ENCODE assay signal across 11 cellular contexts in the genomic region with DNA sequence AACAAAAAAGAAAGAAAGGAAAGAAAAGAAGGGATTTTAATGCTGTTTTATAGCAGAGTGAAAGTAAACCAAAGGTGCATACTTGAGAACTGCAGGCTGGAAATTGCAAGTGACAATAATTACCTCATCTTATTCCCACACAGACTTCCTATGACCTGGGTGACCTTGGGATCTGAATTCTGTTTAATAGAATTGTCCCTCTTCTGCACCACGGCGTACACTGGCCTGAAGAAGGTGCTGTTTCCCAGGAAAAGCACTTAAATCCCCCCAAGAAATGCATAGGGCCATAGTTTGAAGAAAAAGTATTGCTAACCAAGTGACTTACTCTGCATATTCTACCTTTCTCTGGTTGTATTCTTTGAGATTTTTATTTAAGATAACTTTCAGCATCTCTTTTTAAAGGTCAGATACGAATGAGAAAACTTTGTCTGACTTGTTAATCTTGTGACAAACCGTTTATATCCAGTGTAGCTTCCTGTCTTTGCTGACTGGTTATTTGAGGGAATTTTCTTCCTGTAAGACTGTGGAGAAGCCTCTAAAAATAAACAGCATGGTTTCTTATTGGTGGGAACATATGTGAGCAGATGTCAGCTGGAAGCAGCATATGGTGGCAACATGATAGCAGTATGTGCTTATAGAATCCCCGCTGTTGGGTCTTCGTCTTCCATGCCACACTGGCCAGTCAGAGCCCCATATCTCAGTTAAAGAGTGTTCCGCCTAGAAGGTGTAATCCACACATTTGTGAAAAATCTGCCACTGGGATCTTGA. TPM values are rescaled to one million over a fixed set of nuclear protein-coding genes. Genes with fewer than 3 reads are reported as not detected.
A peak's percentile ranks its signal among the peaks of the same experiment; 100 is the strongest.
DNase-seq lines count a peak whose midpoint lies in the region; FAIRE-seq and TF ChIP-seq lines count a peak whose summit lies in the region.
"Had no signal": no experiment of that assay in that cellular context is flagged by ENCODE, and none has a peak within 500 bp of the region (broad histone marks: within the 10 kb centered on the region; RNA-seq: fewer than 3 reads in every experiment).

No MANE protein-coding gene starts in this region.

- no peak overlapping the region for H3K4me3 ChIP-seq in AG09309 (ENCODE audit: control insufficient read depth, low read depth, low read length)

- FAIRE-seq in frontal cortex (lab: Jason Lieb, UNC), result no peak
- FAIRE-seq: colon, GM18507 had no signal

- TF ChIP-seq CTCF in AG09309 (IDR thresholded peaks at IDR 0.05; ENCODE audit: control insufficient read depth, insufficient read depth, low read depth, low read length, missing control alignments) (peak; percentile 76), RWPE1 (conservative IDR thresholded peaks at IDR 0.05; ENCODE audit: low read depth) (peak; percentile 32)

- no peak overlapping the region for H3K27ac ChIP-seq in RWPE1

- CTCF ChIA-PET in RWPE1 (lab: Yijun Ruan, JAX), result interaction anchor here (0.6 to 0.7 kb wide), 2 partner anchors 198 to 707 kb away, joined by 3 to 8 read pairs; no protein-coding TSS in a partner anchor

- POLR2A ChIA-PET in RWPE1 (lab: Yijun Ruan, JAX; ENCODE audit: low non-redundant PET), result no interaction called here

- DNase-seq in AG09309 (ENCODE audit: low read depth) (no peak), HCEC 1CT (peak; percentile 66), RWPE1 (ENCODE audit: low spot score) (no peak), iPS-NIHi11 (ENCODE audit: low spot score) (peak; percentile 39), frontal cortex (ENCODE audit: low spot score in 2 of 2) (no peak)
- DNase-seq in stimulated activated CD4-positive, alpha-beta T cell treated with anti-CD3 and anti-CD28 coated beads, Interleukin-4, amount 100 ng/mL, for 24 hours, result no peak
- no peak for DNase-seq in activated naive CD4-positive, alpha-beta T cell treated with anti-CD3 and anti-CD28 coated beads, Interleukin-2, amount 50 U/mL, for 16 hours
- no peak for DNase-seq in stimulated activated CD8-positive, alpha-beta memory T cell treated with anti-CD3 and anti-CD28 coated beads, Interleukin-4, amount 100 ng/mL, for 48 hours
- DNase-seq: NCI-H2029 treated with DMSO at 0.1 percent for 48 hours had no signal

RNA-seq across cellular contexts. Expression of a gene that starts 16.3 kb away (rescaled TPM):
- total RNA-seq in frontal cortex, result 19.6 TPM

Comparison
In these comparisons a context has a peak if more than half of its experiments do, and no peak if none do; other contexts are left out.
1. DNase-seq: peak in HCEC 1CT (single experiment) and iPS-NIHi11 (single experiment); none in AG09309 (single experiment), RWPE1 (single experiment), stimulated activated CD4-positive, alpha-beta T cell treated with anti-CD3 and anti-CD28 coated beads, Interleukin-4, amount 100 ng/mL, for 24 hours (single experiment), frontal cortex (0 of 2), activated naive CD4-positive, alpha-beta T cell treated with anti-CD3 and anti-CD28 coated beads, Interleukin-2, amount 50 U/mL, for 16 hours (single experiment) and stimulated activated CD8-positive, alpha-beta memory T cell treated with anti-CD3 and anti-CD28 coated beads, Interleukin-4, amount 100 ng/mL, for 48 hours (single experiment).